In the genomic region with DNA sequence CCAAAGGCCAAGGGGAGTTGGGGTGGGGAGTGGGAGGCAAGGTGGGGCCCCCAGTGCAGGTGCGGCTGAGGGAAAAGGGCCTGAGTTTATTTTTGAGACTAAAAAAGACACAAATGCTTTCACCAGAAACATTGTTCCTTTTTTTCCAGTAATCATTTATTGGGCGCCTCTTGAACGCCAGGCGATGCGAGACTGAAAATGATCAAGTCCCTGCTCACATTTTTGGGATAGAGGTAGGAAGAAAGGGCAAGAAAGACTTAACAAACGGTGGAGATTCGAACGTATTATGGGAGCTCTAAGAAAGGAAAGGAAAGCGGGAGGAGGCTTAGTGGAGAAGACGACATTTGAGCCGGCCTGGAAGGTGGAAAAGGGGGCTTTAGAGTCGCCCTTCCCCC, we compare ENCODE assay signal across 8 cellular contexts. TPM values are rescaled to one million over a fixed set of nuclear protein-coding genes. Genes with fewer than 3 reads are reported as not detected.
A peak's percentile ranks its signal among the peaks of the same experiment; 100 is the strongest.
DNase-seq lines count a peak whose midpoint lies in the region; ATAC-seq and TF ChIP-seq lines count a peak whose summit lies in the region.

No MANE protein-coding gene starts in this region.

- peak overlapping the region; percentile 79 for H3K4me3 ChIP-seq in CD8-positive, alpha-beta memory T cell (ENCODE audit: low read length)
- H3K4me3 ChIP-seq in OCI-LY1 (ENCODE audit: low read depth, low read length, poor library complexity, severe bottlenecking) (peak overlapping the region; percentile 91), ovary (peak overlapping the region; percentile 100)

- no peak for DNase-seq in CD8-positive, alpha-beta memory T cell
- DNase-seq in endothelial cell (ENCODE audit: low spot score) (no peak), ovary (peak in 1 of 5 donors; percentile 30), dedifferentiated amniotic fluid mesenchymal stem cell (ENCODE audit: extremely low spot score) (no peak), erythroblast (lab: John Stamatoyannopoulos, UW) (no peak)
- no peak for DNase-seq in stimulated activated CD4-positive, alpha-beta T cell treated with anti-CD3 and anti-CD28 coated beads, Interleukin-15, amount 100 ng/mL, for 24 hours

- peak overlapping the region in 7 of 8 donors; percentile 90 to 97 (median 96) for H3K27ac Mint-ChIP-seq in CD8-positive, alpha-beta memory T cell
- H3K27ac Mint-ChIP-seq in endothelial cell (ENCODE audit: unreplicated experiment) = peak overlapping the region; percentile 93

- H3K27ac ChIP-seq in CD8-positive, alpha-beta memory T cell (ENCODE audit: low read depth, low read length) = peak overlapping the region; percentile 86
- H3K27ac ChIP-seq in OCI-LY1 (ENCODE audit: low read depth, low read length, poor library complexity, severe bottlenecking) (peak overlapping the region; percentile 27), ovary (peak overlapping the region; percentile 31 to 92)

- TF ChIP-seq POLR2A in ovary (IDR thresholded peaks at IDR 0.05) = no peak
- no peak for TF ChIP-seq POLR2A in erythroblast (IDR thresholded peaks at IDR 0.05; ENCODE audit: low read length)

- peaks cover 16% of the 10 kb centered on the region for H3K79me2 ChIP-seq in OCI-LY1 (ENCODE audit: insufficient read depth, low read length)

- no peak for TF ChIP-seq EP300 in ovary (IDR thresholded peaks at IDR 0.05)

- ATAC-seq in GM19395 (IDR thresholded peaks at IDR 0.05; ENCODE audit: unreplicated experiment) = no peak

- no peak overlapping the region for H2AFZ ChIP-seq in OCI-LY1 (ENCODE audit: low read length)

- H3K9ac ChIP-seq in OCI-LY1 (ENCODE audit: low read length) = peak overlapping the region; percentile 73

- peak overlapping the region; percentile 88 for H3K4me2 ChIP-seq in OCI-LY1 (ENCODE audit: low read length)

- H4K20me1 ChIP-seq in OCI-LY1 (ENCODE audit: insufficient read depth, low read length) = no peaks in the 10 kb centered on the region

- POLR2A ChIA-PET in CD8-positive, alpha-beta memory T cell (lab: Charles Lee) = interaction anchor here (1.0 to 1.8 kb wide), 3 partner anchors 16 to 511 kb away, joined by 3 to 4 read pairs (median 3); a partner anchor contains a TSS

- H3F3A ChIP-seq in OCI-LY1 (ENCODE audit: insufficient read depth, low read length) = no peaks in the 10 kb centered on the region

- peaks cover 4 to 6% of the 10 kb centered on the region in 2 donors for H3K27me3 Mint-ChIP-seq in CD8-positive, alpha-beta memory T cell
- peaks cover 14% of the 10 kb centered on the region for H3K27me3 Mint-ChIP-seq in endothelial cell (ENCODE audit: unreplicated experiment)

- H3K36me3 Mint-ChIP-seq in CD8-positive, alpha-beta memory T cell = peaks cover 6 to 36% (median 7%) of the 10 kb centered on the region in 3 donors
- H3K36me3 Mint-ChIP-seq in endothelial cell (ENCODE audit: low read depth, unreplicated experiment) = peaks cover 23% of the 10 kb centered on the region

- no peaks in the 10 kb centered on the region for H3K9me2 ChIP-seq in OCI-LY1 (ENCODE audit: low read depth, low read length)

- peaks cover 27 to 38% (median 34%) of the 10 kb centered on the region in 3 donors for H3K4me1 Mint-ChIP-seq in CD8-positive, alpha-beta memory T cell
- peaks cover 22% of the 10 kb centered on the region for H3K4me1 Mint-ChIP-seq in endothelial cell (ENCODE audit: unreplicated experiment)

- peaks cover 23% of the 10 kb centered on the region for H3K4me1 ChIP-seq in CD8-positive, alpha-beta memory T cell (ENCODE audit: insufficient read depth, low read length)
- H3K4me1 ChIP-seq in OCI-LY1 (ENCODE audit: insufficient read depth, low read length, severe bottlenecking) = peaks cover 25% of the 10 kb centered on the region
- peaks cover 4% of the 10 kb centered on the region for H3K4me1 ChIP-seq in ovary (ENCODE audit: insufficient read depth)

- H3K4me3 Mint-ChIP-seq in CD8-positive, alpha-beta memory T cell = peak overlapping the region; percentile 75 to 100 (median 99)
- H3K4me3 Mint-ChIP-seq in endothelial cell (ENCODE audit: unreplicated experiment) = peak overlapping the region; percentile 92

- H3K9me3 ChIP-seq in CD8-positive, alpha-beta memory T cell (ENCODE audit: low read length) = no peaks in the 10 kb centered on the region
- no peaks in the 10 kb centered on the region for H3K9me3 ChIP-seq in OCI-LY1 (ENCODE audit: low read length)
- H3K9me3 ChIP-seq in ovary = no peaks in the 10 kb centered on the region

- WGBS in ovary, 3 donors = 20 to 26% (median 23%) methylated on average over 12 of the region's 12 CpGs

- no peaks in the 10 kb centered on the region for H3K27me3 ChIP-seq in CD8-positive, alpha-beta memory T cell (ENCODE audit: insufficient read depth, low read length, poor library complexity, severe bottlenecking)
- H3K27me3 ChIP-seq in OCI-LY1 (ENCODE audit: insufficient read depth, low read length) = no peaks in the 10 kb centered on the region
- no peaks in the 10 kb centered on the region for H3K27me3 ChIP-seq in ovary

- CTCF ChIA-PET in CD8-positive, alpha-beta memory T cell (lab: Charles Lee) = interaction anchor here (1.3 to 3.6 kb wide), 4 partner anchors 10 to 199 kb away, joined by 3 to 21 read pairs (median 6); no protein-coding TSS in a partner anchor

- intact Hi-C loops in ovary (cut with DNase I) = no loop called here

- TF ChIP-seq CTCF in OCI-LY1 (IDR thresholded peaks at IDR 0.05; ENCODE audit: low read length) (no peak), endothelial cell (IDR thresholded peaks at IDR 0.05; ENCODE audit: unreplicated experiment) (no peak), ovary (IDR thresholded peaks at IDR 0.05) (no peak)

- no peaks in the 10 kb centered on the region for H3K9me3 Mint-ChIP-seq in CD8-positive, alpha-beta memory T cell
- no peaks in the 10 kb centered on the region for H3K9me3 Mint-ChIP-seq in endothelial cell (ENCODE audit: unreplicated experiment)

- peaks cover 19% of the 10 kb centered on the region for H3K36me3 ChIP-seq in CD8-positive, alpha-beta memory T cell (ENCODE audit: insufficient read depth, low read length)
- H3K36me3 ChIP-seq in OCI-LY1 (ENCODE audit: insufficient read depth, low read length) (peaks cover 29% of the 10 kb centered on the region), ovary (no peaks in the 10 kb centered on the region)

RNA-seq across cellular contexts. Expression of a gene that starts 0.8 kb away (rescaled TPM):
- total RNA-seq in CD8-positive, alpha-beta memory T cell = 100 to 1,000 TPM; 261 to 274 TPM
- 134 TPM for polyA plus RNA-seq in CD8-positive, alpha-beta memory T cell
- total RNA-seq in endothelial cell (ENCODE audit: unreplicated experiment) (174 TPM), ovary (100 to 1,000 TPM; 113 to 199 (median 189) TPM)
- 100 to 1,000 TPM; 132 to 203 TPM for polyA plus RNA-seq in ovary

RNA-seq across cellular contexts. Expression of a gene that starts 2.4 kb away (rescaled TPM):
- not detected for total RNA-seq in CD8-positive, alpha-beta memory T cell
- polyA plus RNA-seq in CD8-positive, alpha-beta memory T cell = not detected
- total RNA-seq in endothelial cell (ENCODE audit: unreplicated experiment) = 0.87 TPM
- 1 to 10 TPM in 1 of 7 donors, under 1 TPM in 3, not detected in 3; 0.20 to 3.3 (median 0.70) TPM for total RNA-seq in ovary
- under 1 TPM in 1 of 2 donors, not detected in 1; 0.08 TPM for polyA plus RNA-seq in ovary

RNA-seq across cellular contexts. Expression of a gene that starts 18.7 kb away (rescaled TPM):
- 10 to 100 TPM; 73.3 to 77.4 TPM for total RNA-seq in CD8-positive, alpha-beta memory T cell
- 86.1 TPM for polyA plus RNA-seq in CD8-positive, alpha-beta memory T cell
- 114 TPM for total RNA-seq in endothelial cell (ENCODE audit: unreplicated experiment)
- 10 to 100 TPM; 22.4 to 83.9 (median 73.9) TPM for total RNA-seq in ovary
- polyA plus RNA-seq in ovary = 10 to 100 TPM; 31.3 to 92.9 TPM

RNA-seq across cellular contexts. Expression of a gene that starts 25.1 kb away (rescaled TPM):
- total RNA-seq in CD8-positive, alpha-beta memory T cell = not detected
- polyA plus RNA-seq in CD8-positive, alpha-beta memory T cell = not detected
- total RNA-seq in endothelial cell (ENCODE audit: unreplicated experiment) (not detected), ovary (under 1 TPM in 1 of 7 donors, not detected in 6; 0.25 TPM)
- polyA plus RNA-seq in ovary = not detected

RNA-seq across cellular contexts. Expression of a gene that starts 39.6 kb away (rescaled TPM):
- total RNA-seq in CD8-positive, alpha-beta memory T cell = not detected
- polyA plus RNA-seq in CD8-positive, alpha-beta memory T cell = not detected
- total RNA-seq in endothelial cell (ENCODE audit: unreplicated experiment) (not detected), ovary (10 to 100 TPM in 1 of 7 donors, under 1 TPM in 4, not detected in 2; 0.32 to 25.4 (median 0.84) TPM)
- polyA plus RNA-seq in ovary = under 1 TPM in 1 of 2 donors, not detected in 1; 0.30 TPM

Comparison
In these comparisons a context has a peak if more than half of its experiments do, and no peak if none do; other contexts are left out.
1. H3K27ac ChIP-seq: peak in every context shown above with its lines; median percentile 86 in CD8-positive, alpha-beta memory T cell; 62 in ovary; 27 in OCI-LY1.